Comparison of ENCODE assay signal across 14 cellular contexts in the genomic region with DNA sequence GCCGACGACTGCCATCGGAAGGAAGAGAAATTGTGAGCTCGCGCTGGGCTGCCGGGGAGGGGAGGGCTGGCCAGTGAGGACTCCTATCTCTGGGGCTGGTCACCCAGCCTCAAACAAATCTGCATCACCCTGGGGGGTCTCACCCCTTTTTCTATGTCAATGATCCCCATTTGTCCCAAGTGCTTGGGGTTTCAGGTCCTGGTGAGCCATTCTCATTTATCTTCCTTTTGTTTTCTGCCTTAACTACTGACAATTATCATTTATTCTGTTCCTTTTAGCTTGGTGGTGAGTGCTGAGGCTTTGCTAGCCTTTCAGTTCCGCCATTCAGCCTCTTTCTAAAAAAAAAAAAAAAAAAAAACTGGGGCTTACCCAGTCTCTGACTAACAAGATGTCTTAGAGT. TPM values are rescaled to one million over a fixed set of nuclear protein-coding genes. Genes with fewer than 3 reads are reported as not detected.
DNase-seq lines count a peak whose midpoint lies in the region; ATAC-seq lines count a peak whose summit lies in the region.
"Had no signal": no experiment of that assay in that cellular context is flagged by ENCODE, and none has a peak within 500 bp of the region (broad histone marks: within the 10 kb centered on the region; RNA-seq: fewer than 3 reads in every experiment).

No MANE protein-coding gene starts in this region.

- intact Hi-C loops in naive thymus-derived CD4-positive, alpha-beta T cell (cut with micrococcal nuclease) = no loop called here
- intact Hi-C loops in activated CD4-positive, alpha-beta memory T cell treated with anti-CD3 and anti-CD28 coated beads for 36 hours (cut with micrococcal nuclease) = no loop called here

- CTCF ChIA-PET in naive thymus-derived CD4-positive, alpha-beta T cell (lab: Charles Lee) = no interaction called here
- CTCF ChIA-PET in activated CD4-positive, alpha-beta memory T cell treated with anti-CD3 and anti-CD28 coated beads for 36 hours (lab: Charles Lee) = no interaction called here

- H3K36me3 ChIP-seq in naive thymus-derived CD4-positive, alpha-beta T cell (ENCODE audit: control insufficient read depth in 2 of 3, insufficient read depth in 3 of 3, low read length in 3 of 3) = no peaks in the 10 kb centered on the region
- H3K36me3 ChIP-seq: BE2C had no signal

- DNase-seq in naive thymus-derived CD4-positive, alpha-beta T cell = no peak
- DNase-seq in activated CD4-positive, alpha-beta memory T cell treated with anti-CD3 and anti-CD28 coated beads for 36 hours = no peak
- DNase-seq: BE2C; EL; GOT3; OCI-M1; stimulated activated CD4-positive, alpha-beta T cell treated with anti-CD3 and anti-CD28 coated beads, Interleukin-4, amount 100 ng/mL, for 24 hours had no signal

- H3K4me1 Mint-ChIP-seq in activated T-helper 17 cell treated with anti-CD3 and anti-CD28 coated beads, Interleukin-2, amount 50 U/mL, for 72 hours = no peaks in the 10 kb centered on the region
- peaks cover 0 to 35% (median 20%) of the 10 kb centered on the region in 7 donors for H3K4me1 Mint-ChIP-seq in naive thymus-derived CD4-positive, alpha-beta T cell
- peaks cover 11% of the 10 kb centered on the region for H3K4me1 Mint-ChIP-seq in activated CD4-positive, alpha-beta memory T cell treated with anti-CD3 and anti-CD28 coated beads for 36 hours (ENCODE audit: low read depth)

- H3K27me3 ChIP-seq in naive thymus-derived CD4-positive, alpha-beta T cell (ENCODE audit: control insufficient read depth in 2 of 2, insufficient read depth in 2 of 2, low read length in 2 of 2) = no peaks in the 10 kb centered on the region

- peaks cover 10% of the 10 kb centered on the region for H3K27me3 Mint-ChIP-seq in activated T-helper 17 cell treated with anti-CD3 and anti-CD28 coated beads, Interleukin-2, amount 50 U/mL, for 72 hours
- peaks cover 1 to 23% (median 16%) of the 10 kb centered on the region in 5 donors for H3K27me3 Mint-ChIP-seq in naive thymus-derived CD4-positive, alpha-beta T cell
- peaks cover 14% of the 10 kb centered on the region for H3K27me3 Mint-ChIP-seq in activated CD4-positive, alpha-beta memory T cell treated with anti-CD3 and anti-CD28 coated beads for 36 hours

- H3K36me3 Mint-ChIP-seq in activated T-helper 17 cell treated with anti-CD3 and anti-CD28 coated beads, Interleukin-2, amount 50 U/mL, for 72 hours (ENCODE audit: low read depth) = no peaks in the 10 kb centered on the region
- H3K36me3 Mint-ChIP-seq in naive thymus-derived CD4-positive, alpha-beta T cell = peaks cover 0 to 3% (median under 1%) of the 10 kb centered on the region in 5 donors
- H3K36me3 Mint-ChIP-seq in activated CD4-positive, alpha-beta memory T cell treated with anti-CD3 and anti-CD28 coated beads for 36 hours = no peaks in the 10 kb centered on the region

- no peak overlapping the region for H3K4me3 Mint-ChIP-seq in activated T-helper 17 cell treated with anti-CD3 and anti-CD28 coated beads, Interleukin-2, amount 50 U/mL, for 72 hours
- peak overlapping the region in 5 of 10 donors; percentile 11 to 69 (median 47) for H3K4me3 Mint-ChIP-seq in naive thymus-derived CD4-positive, alpha-beta T cell
- no peak overlapping the region for H3K4me3 Mint-ChIP-seq in activated CD4-positive, alpha-beta memory T cell treated with anti-CD3 and anti-CD28 coated beads for 36 hours

- peak; percentile 62 for ATAC-seq in GM18867 (IDR thresholded peaks at IDR 0.05; ENCODE audit: unreplicated experiment)
- ATAC-seq in HG02759 (IDR thresholded peaks at IDR 0.05; ENCODE audit: unreplicated experiment) = peak; percentile 55
- ATAC-seq in activated T-helper 17 cell treated with anti-CD3 and anti-CD28 coated beads, Interleukin-2, amount 50 U/mL, for 72 hours (replicated peaks) = no peak
- peak; percentile 20 for ATAC-seq in naive thymus-derived CD4-positive, alpha-beta T cell
- ATAC-seq in GM18517 (IDR thresholded peaks at IDR 0.05; ENCODE audit: unreplicated experiment) = no peak
- no peak for ATAC-seq in HG03460 (IDR thresholded peaks at IDR 0.05; ENCODE audit: unreplicated experiment)
- ATAC-seq in GM18519 (IDR thresholded peaks at IDR 0.05; ENCODE audit: low FRiP score, unreplicated experiment) = no peak

- peaks cover 3 to 14% of the 10 kb centered on the region in 2 donors for H3K4me1 ChIP-seq in naive thymus-derived CD4-positive, alpha-beta T cell (ENCODE audit: control insufficient read depth in 2 of 2, insufficient read depth in 2 of 2, low read length in 2 of 2)
- H3K4me1 ChIP-seq: BE2C had no signal

- no peaks in the 10 kb centered on the region for H3K9me3 Mint-ChIP-seq in activated T-helper 17 cell treated with anti-CD3 and anti-CD28 coated beads, Interleukin-2, amount 50 U/mL, for 72 hours
- H3K9me3 Mint-ChIP-seq in naive thymus-derived CD4-positive, alpha-beta T cell = no peaks in the 10 kb centered on the region
- no peaks in the 10 kb centered on the region for H3K9me3 Mint-ChIP-seq in activated CD4-positive, alpha-beta memory T cell treated with anti-CD3 and anti-CD28 coated beads for 36 hours
- H3K9me3 Mint-ChIP-seq: activated T-helper 2 cell treated with anti-CD3 and anti-CD28 coated beads, Interferon-gamma antibody, Interleukin-2, Interleukin-4, amounts not matched to agents 10 μg/mL and 5 μg/mL and 100 μg/mL, durations not matched to agents 14 hours and 24 hours and 36 hours had no signal

- H3K27ac Mint-ChIP-seq in activated T-helper 17 cell treated with anti-CD3 and anti-CD28 coated beads, Interleukin-2, amount 50 U/mL, for 72 hours = peak overlapping the region; percentile 36
- peak overlapping the region in 3 of 9 donors; percentile 21 to 62 (median 36) for H3K27ac Mint-ChIP-seq in naive thymus-derived CD4-positive, alpha-beta T cell
- no peak overlapping the region for H3K27ac Mint-ChIP-seq in activated CD4-positive, alpha-beta memory T cell treated with anti-CD3 and anti-CD28 coated beads for 36 hours
- H3K27ac Mint-ChIP-seq: activated T-helper 2 cell treated with anti-CD3 and anti-CD28 coated beads, Interferon-gamma antibody, Interleukin-2, Interleukin-4, amounts not matched to agents 10 μg/mL and 5 μg/mL and 100 μg/mL, durations not matched to agents 14 hours and 24 hours and 36 hours had no signal

- H3K9me3 ChIP-seq in naive thymus-derived CD4-positive, alpha-beta T cell (ENCODE audit: control insufficient read depth in 2 of 3, low read length in 3 of 3) = no peaks in the 10 kb centered on the region
- H3K9me3 ChIP-seq: BE2C had no signal

- no peak overlapping the region for H3K27ac ChIP-seq in naive thymus-derived CD4-positive, alpha-beta T cell (ENCODE audit: low read depth, low read length)

- POLR2A ChIA-PET in naive thymus-derived CD4-positive, alpha-beta T cell (lab: Charles Lee) = no interaction called here
- POLR2A ChIA-PET in activated CD4-positive, alpha-beta memory T cell treated with anti-CD3 and anti-CD28 coated beads for 36 hours (lab: Charles Lee) = no interaction called here

- no peak overlapping the region for H3K4me3 ChIP-seq in naive thymus-derived CD4-positive, alpha-beta T cell (ENCODE audit: low read length)

RNA-seq across cellular contexts. Expression of a gene that starts 22.8 kb away (rescaled TPM):
- total RNA-seq in activated T-helper 17 cell treated with anti-CD3 and anti-CD28 coated beads, Interleukin-2, amount 50 U/mL, for 72 hours = under 1 TPM; 0.82 to 0.93 TPM
- 10 to 100 TPM in 2 of 5 experiments, 1 to 10 TPM in 3; 3.3 to 12.2 (median 4.8) TPM for total RNA-seq in naive thymus-derived CD4-positive, alpha-beta T cell
- polyA plus RNA-seq in naive thymus-derived CD4-positive, alpha-beta T cell = 10 to 100 TPM; 14.0 to 15.1 TPM
- 1 to 10 TPM; 2.8 to 2.9 TPM for total RNA-seq in activated CD4-positive, alpha-beta memory T cell treated with anti-CD3 and anti-CD28 coated beads for 36 hours

Comparison
In these comparisons a context has a peak if more than half of its experiments do, and no peak if none do; other contexts are left out.
1. ATAC-seq: peak in GM18867 (single experiment), HG02759 (single experiment) and naive thymus-derived CD4-positive, alpha-beta T cell (single experiment); none in activated T-helper 17 cell treated with anti-CD3 and anti-CD28 coated beads, Interleukin-2, amount 50 U/mL, for 72 hours (single experiment), GM18517 (single experiment), HG03460 (single experiment) and GM18519 (single experiment).